Comparison of ENCODE assay signal across 23 cellular contexts in the genomic region with DNA sequence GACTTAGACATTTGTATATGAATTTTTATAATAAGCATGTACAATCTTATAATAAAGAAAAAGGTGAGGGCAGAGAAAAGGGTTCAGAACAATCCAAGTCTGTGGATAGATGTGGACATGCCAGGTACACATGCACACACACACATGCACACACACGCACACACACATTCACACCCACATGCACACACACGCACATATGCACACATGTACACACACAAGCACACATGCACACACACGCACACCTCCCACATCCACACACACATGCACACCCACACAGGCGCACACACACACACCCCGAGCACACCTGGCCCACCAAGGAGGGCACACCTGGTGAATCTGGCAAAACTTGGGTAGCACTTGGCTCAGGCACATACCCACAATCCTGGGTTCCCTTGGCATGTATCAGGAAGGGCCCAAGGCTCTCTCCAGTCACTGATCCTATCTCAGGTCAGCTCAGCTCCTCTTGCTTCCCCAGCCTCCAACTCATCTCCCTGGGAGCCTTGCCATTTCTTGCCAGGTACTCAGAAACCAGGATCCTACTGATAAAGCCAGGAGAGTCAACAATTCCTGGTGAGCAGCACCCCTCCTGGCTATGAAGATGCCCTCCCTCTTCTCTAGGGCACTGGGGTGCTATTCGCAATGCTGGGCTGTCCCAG. TPM values are rescaled to one million over a fixed set of nuclear protein-coding genes. Genes with fewer than 3 reads are reported as not detected.
"Had no signal": no experiment of that assay in that cellular context is flagged by ENCODE, and none has a peak within 500 bp of the region (broad histone marks: within the 10 kb centered on the region; RNA-seq: fewer than 3 reads in every experiment).

No MANE protein-coding gene starts in this region.

- H3K27ac ChIP-seq: body of pancreas, lower lobe of right lung, suprapubic skin had no signal

- H3K4me3 ChIP-seq: body of pancreas, lower lobe of right lung, suprapubic skin had no signal

- H3K36me3 ChIP-seq: lower lobe of right lung, suprapubic skin had no signal

- H3K9me3 ChIP-seq: body of pancreas, lower lobe of right lung, suprapubic skin had no signal

- DNase-seq: activated CD4-positive, alpha-beta T cell treated with anti-CD3 and anti-CD28 coated beads for 1 hour; activated CD8-positive, alpha-beta memory T cell treated with anti-CD3 and anti-CD28 coated beads for 24 hours; activated CD8-positive, alpha-beta memory T cell treated with anti-CD3 and anti-CD28 coated beads, Interleukin-2, amount 50 U/mL, for 48 hours; activated gamma-delta T cell treated with Interleukin-2 at 50 U/mL for 16 hours; activated naive CD8-positive, alpha-beta T cell treated with anti-CD3 and anti-CD28 coated beads for 36 hours; activated T-cell treated with anti-CD3 and anti-CD28 coated beads, Interleukin-2, amount 50 U/mL, for 48 hours; amygdala; body of pancreas; caudate nucleus; foreskin melanocyte; glutamatergic neuron; hypothalamus; islet precursor cell; lower lobe of right lung; nephron progenitor cell; occipital lobe; retina; stimulated activated CD4-positive, alpha-beta T cell treated with anti-CD3 and anti-CD28 coated beads, Interleukin-2, amount 100 ng/mL, for 48 hours; stimulated activated naive CD8-positive, alpha-beta T cell treated with anti-CD3 and anti-CD28 coated beads, Interleukin-15, amount 100 ng/mL, for 72 hours; T-helper 1 cell; T-helper 9 cell had no signal

- ATAC-seq: body of pancreas; lower lobe of right lung; stimulated activated naive CD8-positive, alpha-beta T cell treated with anti-CD3 and anti-CD28 coated beads, Interleukin-15, amount 100 ng/mL, for 72 hours had no signal

- H3K27me3 ChIP-seq: body of pancreas had no signal

RNA-seq across cellular contexts. Expression of a gene that starts 40.0 kb away (rescaled TPM):
- total RNA-seq: occipital lobe had no signal

RNA-seq across cellular contexts. Expression of a gene that starts 59.5 kb away (rescaled TPM):
- total RNA-seq: body of pancreas, lower lobe of right lung, posterior vena cava, suprapubic skin had no signal
